In genomic region chr9:4297795-4298254, GRCh38 we compare ENCODE assay signal across 8 cellular contexts. TPM values are rescaled to one million over a fixed set of nuclear protein-coding genes. Genes with fewer than 3 reads are reported as not detected.
DNase-seq lines count a peak whose midpoint lies in the region; ATAC-seq and TF ChIP-seq lines count a peak whose summit lies in the region.

No MANE protein-coding gene starts in this region.

- peak; percentile 32 for DNase-seq in GM06990 (ENCODE audit: extremely low read depth, insufficient read length)
- peak; percentile 89 for DNase-seq in GM23338 (ENCODE audit: low spot score)
- peak; percentile 46 for DNase-seq in NCI-H146 (lab: John Stamatoyannopoulos, UW)
- DNase-seq in activated CD8-positive, alpha-beta memory T cell treated with anti-CD3 and anti-CD28 coated beads, Interleukin-2, amount 50 U/mL, for 48 hours, result peak; percentile 70
- DNase-seq in endothelial cell (ENCODE audit: low spot score), result peak; percentile 68

- H3K4me1 ChIP-seq in GM23338 (ENCODE audit: insufficient read depth) (peaks cover 4% of the 10 kb centered on the region; the same call in 1 of the 2 replicates), mesodermal cell (ENCODE audit: control insufficient read depth, insufficient read depth, low read length, poor library complexity, severe bottlenecking) (peaks cover 11% of the 10 kb centered on the region)

- H3K27me3 Mint-ChIP-seq in GM23338 (ENCODE audit: insufficient read depth, low read depth, poor library complexity) (peaks cover 40% of the 10 kb centered on the region), endothelial cell (ENCODE audit: unreplicated experiment) (peaks cover 11% of the 10 kb centered on the region)
- peaks cover 37% of the 10 kb centered on the region for H3K27me3 Mint-ChIP-seq in stimulated activated naive CD8-positive, alpha-beta T cell treated with anti-CD3 and anti-CD28 coated beads, Interleukin-15, Interleukin-2, amounts not matched to agents 100 ng/mL and 50 ng/mL, for 24 hours

- peaks cover 5% of the 10 kb centered on the region for H3K27me3 ChIP-seq in GM06990 (replicated peaks; ENCODE audit: control insufficient read depth, insufficient read depth, low read length)
- H3K27me3 ChIP-seq in GM23338 (ENCODE audit: insufficient read depth), result peaks cover 68% of the 10 kb centered on the region

- ATAC-seq in GM23338 (peak; percentile 74), HG03469 (IDR thresholded peaks at IDR 0.05; ENCODE audit: unreplicated experiment) (no peak)

- peak overlapping the region; percentile 96 for H2AFZ ChIP-seq in GM23338

- no peak overlapping the region for H3K27ac ChIP-seq in GM23338 (ENCODE audit: low read depth)
- peak overlapping the region; percentile 70 for H3K27ac ChIP-seq in mesodermal cell (ENCODE audit: low read depth, low read length, severe bottlenecking)

- no peaks in the 10 kb centered on the region for H4K20me1 ChIP-seq in GM23338 (replicated peaks; ENCODE audit: insufficient read depth)

- no peak for TF ChIP-seq CTCF in GM06990 (IDR thresholded peaks at IDR 0.05; ENCODE audit: insufficient read depth, low read length, poor library complexity, severe bottlenecking)
- TF ChIP-seq CTCF in GM23338 (conservative IDR thresholded peaks at IDR 0.05; ENCODE audit: low read depth in 2 of 2), result no peak
- TF ChIP-seq CTCF in endothelial cell (IDR thresholded peaks at IDR 0.05; ENCODE audit: unreplicated experiment), result no peak

- peak overlapping the region; percentile 69 for H3K4me3 ChIP-seq in GM06990 (replicated peaks; ENCODE audit: low read depth, low read length)
- H3K4me3 ChIP-seq in GM23338, result peak overlapping the region; percentile 85
- peak overlapping the region; percentile 50 for H3K4me3 ChIP-seq in mesodermal cell (ENCODE audit: extremely low read depth, insufficient read depth, low read length, poor library complexity, severe bottlenecking)

- H3K4me1 Mint-ChIP-seq in GM23338 (peaks cover 16% of the 10 kb centered on the region), endothelial cell (ENCODE audit: unreplicated experiment) (peaks cover 11% of the 10 kb centered on the region)
- peaks cover 67% of the 10 kb centered on the region for H3K4me1 Mint-ChIP-seq in stimulated activated naive CD8-positive, alpha-beta T cell treated with anti-CD3 and anti-CD28 coated beads, Interleukin-15, Interleukin-2, amounts not matched to agents 100 ng/mL and 50 ng/mL, for 24 hours (ENCODE audit: low read depth)

- H3K4me2 ChIP-seq in GM23338, result peak overlapping the region; percentile 96

- H3K9me3 Mint-ChIP-seq in GM23338 (no peaks in the 10 kb centered on the region), endothelial cell (ENCODE audit: unreplicated experiment) (no peaks in the 10 kb centered on the region)
- H3K9me3 Mint-ChIP-seq in stimulated activated naive CD8-positive, alpha-beta T cell treated with anti-CD3 and anti-CD28 coated beads, Interleukin-15, Interleukin-2, amounts not matched to agents 100 ng/mL and 50 ng/mL, for 24 hours, result no peaks in the 10 kb centered on the region

- no peak overlapping the region; the same call in 1 of the 2 replicates for H3K27ac Mint-ChIP-seq in GM23338
- peak overlapping the region; percentile 86 for H3K27ac Mint-ChIP-seq in endothelial cell (ENCODE audit: unreplicated experiment)
- H3K27ac Mint-ChIP-seq in stimulated activated naive CD8-positive, alpha-beta T cell treated with anti-CD3 and anti-CD28 coated beads, Interleukin-15, Interleukin-2, amounts not matched to agents 100 ng/mL and 50 ng/mL, for 24 hours, result peak overlapping the region; percentile 91

- H3K4me3 Mint-ChIP-seq in GM23338, result peak overlapping the region; percentile 91
- peak overlapping the region; percentile 95 for H3K4me3 Mint-ChIP-seq in endothelial cell (ENCODE audit: unreplicated experiment)
- H3K4me3 Mint-ChIP-seq in stimulated activated naive CD8-positive, alpha-beta T cell treated with anti-CD3 and anti-CD28 coated beads, Interleukin-15, Interleukin-2, amounts not matched to agents 100 ng/mL and 50 ng/mL, for 24 hours, result peak overlapping the region; percentile 91

- H3K36me3 ChIP-seq in GM06990 (ENCODE audit: control insufficient read depth, insufficient read depth, low read length) (no peaks in the 10 kb centered on the region), GM23338 (ENCODE audit: insufficient read depth) (no peaks in the 10 kb centered on the region), mesodermal cell (ENCODE audit: control insufficient read depth, insufficient read depth, low read length) (no peaks in the 10 kb centered on the region)

- H3K79me2 ChIP-seq in GM23338 (replicated peaks; ENCODE audit: insufficient read depth), result no peaks in the 10 kb centered on the region

- no peaks in the 10 kb centered on the region for H3K9me3 ChIP-seq in mesodermal cell (ENCODE audit: control insufficient read depth, low read length)

- H3K36me3 Mint-ChIP-seq in GM23338 (ENCODE audit: low read depth) (no peaks in the 10 kb centered on the region), endothelial cell (ENCODE audit: low read depth, unreplicated experiment) (no peaks in the 10 kb centered on the region)
- no peaks in the 10 kb centered on the region for H3K36me3 Mint-ChIP-seq in stimulated activated naive CD8-positive, alpha-beta T cell treated with anti-CD3 and anti-CD28 coated beads, Interleukin-15, Interleukin-2, amounts not matched to agents 100 ng/mL and 50 ng/mL, for 24 hours (ENCODE audit: low read depth)

- WGBS in mesodermal cell (ENCODE audit: insufficient coverage in 2 of 2), 2 experiments, result 0 to 1% methylated on average over 48 to 56 of the region's 58 CpGs

- no peaks in the 10 kb centered on the region for H3K9me2 ChIP-seq in GM23338 (ENCODE audit: insufficient read depth)

- no peaks in the 10 kb centered on the region for H3F3A ChIP-seq in GM23338 (replicated peaks; ENCODE audit: low read depth)

TF ChIP-seq in GM23338, 12 proteins besides CTCF, POLR2A, EP300 and RAD21:
- no peak for TF ChIP-seq ZNF462 (CRISPR knock-in tag; IDR thresholded peaks at IDR 0.05)
- TF ChIP-seq CREB1 (CRISPR knock-in tag; IDR thresholded peaks at IDR 0.05; ENCODE audit: low read depth), result peak; percentile 31; the same call in 1 of the 2 replicates
- TF ChIP-seq POLR2AphosphoS5 (IDR thresholded peaks at IDR 0.05; ENCODE audit: low read depth), result peak; percentile 39; the same call in 1 of the 2 replicates

RNA-seq across cellular contexts. Expression of gene GLIS3, which starts 2.0 kb away (rescaled TPM):
- total RNA-seq in GM23338 (2014; rRNA removed; shearing (Covaris generic)), result 0.16 and 0.52 TPM in 2 replicates
- 0.14 and 0.39 TPM in 2 replicates for polyA plus RNA-seq in GM23338 (2016; fragmentation: Nextera tagmentation; extraction: Ambion mirVana)
- 2.8 TPM for total RNA-seq in endothelial cell (ENCODE audit: unreplicated experiment)
- polyA plus RNA-seq in mesodermal cell (2013, experiment 1 of 2), result 2.4 TPM
- 1.1 TPM for polyA plus RNA-seq in mesodermal cell (2013, experiment 2 of 2)

Comparison
In these comparisons a context has a peak if more than half of its experiments do, and no peak if none do; other contexts are left out.
1. DNase-seq: peak in every context shown above with its lines; median percentile 89 in GM23338; 70 in activated CD8-positive, alpha-beta memory T cell treated with anti-CD3 and anti-CD28 coated beads, Interleukin-2, amount 50 U/mL, for 48 hours; 68 in endothelial cell; 46 in NCI-H146; 32 in GM06990.